8 cellular contexts compared by ENCODE assay signal in genomic region chr1:183471748-183472487, GRCh38. TPM values are rescaled to one million over a fixed set of nuclear protein-coding genes. Genes with fewer than 3 reads are reported as not detected.
DNase-seq lines count a peak whose midpoint lies in the region; ATAC-seq and TF ChIP-seq lines count a peak whose summit lies in the region.

No MANE protein-coding gene starts in this region.

- H3K27ac ChIP-seq in cardiac muscle cell: peak overlapping the region; percentile 99
- peak overlapping the region; percentile 98 for H3K27ac ChIP-seq in parathyroid adenoma
- H3K27ac ChIP-seq in tibial nerve: peak overlapping the region; percentile 89 to 97 (median 96)

- H2AFZ ChIP-seq in parathyroid adenoma: peak overlapping the region; percentile 98

- peak overlapping the region; percentile 97 for H3K4me2 ChIP-seq in parathyroid adenoma (ENCODE audit: low read length)

- no peak for TF ChIP-seq CTCF in GM12865 (IDR thresholded peaks at IDR 0.05; ENCODE audit: insufficient read depth, low read depth, low read length, missing control alignments)
- no peak for TF ChIP-seq CTCF in cardiac muscle cell (IDR thresholded peaks at IDR 0.05; ENCODE audit: low read depth, low read length)
- TF ChIP-seq CTCF in parathyroid adenoma (IDR thresholded peaks at IDR 0.05): no peak
- TF ChIP-seq CTCF in tibial nerve (IDR thresholded peaks at IDR 0.05): peak in 3 of 5 experiments; percentile 9 to 45 (median 41)

- peak overlapping the region; percentile 98 for H3K9ac ChIP-seq in adipocyte (ENCODE audit: low read length)
- H3K9ac ChIP-seq in parathyroid adenoma: peak overlapping the region; percentile 3

- peaks cover 15% of the 10 kb centered on the region for H3K4me1 ChIP-seq in adipocyte (ENCODE audit: control insufficient read depth, insufficient read depth, low read length)
- peaks cover 12% of the 10 kb centered on the region for H3K4me1 ChIP-seq in cardiac muscle cell (ENCODE audit: low read depth)
- H3K4me1 ChIP-seq in parathyroid adenoma: no peaks in the 10 kb centered on the region
- peaks cover 0 to 44% (median 14%) of the 10 kb centered on the region in 4 donors for H3K4me1 ChIP-seq in tibial nerve

- WGBS in tibial nerve, 2 donors: 0 to 2% methylated on average over 32 to 42 of the region's 42 CpGs

- ATAC-seq in HG02763 (IDR thresholded peaks at IDR 0.05; ENCODE audit: unreplicated experiment): peak; percentile 45

- H3K36me3 ChIP-seq in adipocyte (ENCODE audit: control insufficient read depth, insufficient read depth, low read length, severe bottlenecking) (no peaks in the 10 kb centered on the region), cardiac muscle cell (no peaks in the 10 kb centered on the region), parathyroid adenoma (ENCODE audit: control insufficient read depth, insufficient read depth, low read length) (no peaks in the 10 kb centered on the region), tibial nerve (no peaks in the 10 kb centered on the region)

- DNase-seq in GM12865 (ENCODE audit: low read depth) (peak; percentile 98), NCI-H1417 treated with DMSO at 0.1 percent for 48 hours (lab: John Stamatoyannopoulos, UW) (peak; percentile 91), SW 1271 (lab: John Stamatoyannopoulos, UW) (peak; percentile 88 to 93), adipocyte (ENCODE audit: low read depth) (peak; percentile 99), cardiac muscle cell (ENCODE audit: low read depth in 1 of 2, low spot score in 1 of 2) (peak; percentile 96 to 99), tibial nerve (ENCODE audit: low spot score in 2 of 2) (peak; percentile 94 to 96)

- peak; percentile 38 to 81 for TF ChIP-seq EP300 in tibial nerve (IDR thresholded peaks at IDR 0.05)

- H3K9me3 ChIP-seq in adipocyte (ENCODE audit: control insufficient read depth, low read length): no peaks in the 10 kb centered on the region
- H3K9me3 ChIP-seq in cardiac muscle cell (ENCODE audit: low read depth): no peaks in the 10 kb centered on the region
- no peaks in the 10 kb centered on the region for H3K9me3 ChIP-seq in parathyroid adenoma (ENCODE audit: control insufficient read depth, low read length)
- H3K9me3 ChIP-seq in tibial nerve: no peaks in the 10 kb centered on the region

- peak overlapping the region; percentile 76 for H3K4me3 ChIP-seq in GM12865 (ENCODE audit: low read depth, low read length)
- peak overlapping the region; percentile 93 for H3K4me3 ChIP-seq in adipocyte (ENCODE audit: low read length)
- peak overlapping the region; percentile 77 for H3K4me3 ChIP-seq in cardiac muscle cell
- H3K4me3 ChIP-seq in parathyroid adenoma (ENCODE audit: low read depth, low read length): peak overlapping the region; percentile 95
- peak overlapping the region; percentile 62 to 85 (median 78) for H3K4me3 ChIP-seq in tibial nerve

- H3K79me2 ChIP-seq in parathyroid adenoma: peaks cover 13% of the 10 kb centered on the region

- H3K27me3 ChIP-seq in adipocyte (replicated peaks; ENCODE audit: control insufficient read depth, insufficient read depth, low read length): no peaks in the 10 kb centered on the region
- no peaks in the 10 kb centered on the region for H3K27me3 ChIP-seq in cardiac muscle cell
- H3K27me3 ChIP-seq in parathyroid adenoma (ENCODE audit: control insufficient read depth, insufficient read depth, low read length): no peaks in the 10 kb centered on the region
- H3K27me3 ChIP-seq in tibial nerve: no peaks in the 10 kb centered on the region

- TF ChIP-seq POLR2A in tibial nerve (IDR thresholded peaks at IDR 0.05): peak; percentile 27 to 31

RNA-seq across cellular contexts. Expression of gene SMG7, which starts 0.4 kb away (rescaled TPM):
- total RNA-seq in cardiac muscle cell (31.1 and 38.8 TPM in 2 replicates), tibial nerve (10 to 100 TPM; 40.4 to 56.6 (median 51.1) TPM)
- polyA plus RNA-seq in cardiac muscle cell: 30.9 and 31.9 TPM in 2 replicates

RNA-seq across cellular contexts. Expression of gene NMNAT2, which starts 53.7 kb away (rescaled TPM):
- total RNA-seq in cardiac muscle cell (0.12 and 1.3 TPM in 2 replicates), tibial nerve (1 to 10 TPM in 2 of 4 donors, under 1 TPM in 2; 0.60 to 1.7 (median 0.92) TPM)
- polyA plus RNA-seq in cardiac muscle cell: not detected in 2 replicates

Comparison
In these comparisons a context has a peak if more than half of its experiments do, and no peak if none do; other contexts are left out.
1. Peak in every context shown above with its lines: DNase-seq, ATAC-seq, H3K4me3 ChIP-seq and H3K27ac ChIP-seq.
2. CTCF ChIP-seq: peak in tibial nerve (3 of 5); none in GM12865 (single experiment), cardiac muscle cell (single experiment) and parathyroid adenoma (single experiment).